Comparison of ENCODE assay signal across 8 cellular contexts in genomic region chr14:23319746-23320583, GRCh38. TPM values are rescaled to one million over a fixed set of nuclear protein-coding genes. Genes with fewer than 3 reads are reported as not detected.
DNase-seq lines count a peak whose midpoint lies in the region; ATAC-seq, FAIRE-seq and TF ChIP-seq lines count a peak whose summit lies in the region.

No MANE protein-coding gene starts in this region.

- BruUV-seq in K562 (replicated peaks; lab: Mats Ljungman, UMichigan), result no TSS peak

- no peaks in the 10 kb centered on the region for H3K27me3 ChIP-seq in heart left ventricle
- no peaks in the 10 kb centered on the region for H3K27me3 ChIP-seq in K562 (ENCODE audit: control insufficient read depth in 2 of 2, insufficient read depth in 2 of 2, low read length in 2 of 2)
- no peaks in the 10 kb centered on the region for H3K27me3 ChIP-seq in mesendoderm (ENCODE audit: insufficient read depth, low read length, poor library complexity)

- TF ChIP-seq POLR2A in heart left ventricle (IDR thresholded peaks at IDR 0.05) (no peak), K562 (conservative IDR thresholded peaks at IDR 0.05) (no peak)

- H3K56ac ChIP-seq in mesendoderm (ENCODE audit: low read length), result peak overlapping the region; percentile 71

- H3K9ac ChIP-seq in K562 (ENCODE audit: insufficient read depth in 1 of 2, low read depth in 2 of 2, low read length in 2 of 2) (peak overlapping the region; percentile 80 to 88; a peak in 3 of 4 replicates), mesendoderm (ENCODE audit: low read length) (peak overlapping the region; percentile 53)

- POLR2A ChIA-PET in K562 (lab: Yijun Ruan, JAX), result interaction anchor here (0.6 to 3.9 kb wide), 11 partner anchors 9 to 224 kb away, joined by 3 to 30 read pairs (median 5); partner anchors contain the start of genes BCL2L2, C14orf119 and PPP1R3E

- H2AFZ ChIP-seq in K562 (ENCODE audit: low read depth, low read length), result peak overlapping the region; percentile 95

- in situ Hi-C loops in K562 (cut with MboI), result no loop called here

- TF ChIP-seq EP300 in K562 (IDR thresholded peaks at IDR 0.05; ENCODE audit: low read length), result no peak

- no peak overlapping the region for H4K8ac ChIP-seq in mesendoderm (ENCODE audit: low read depth, low read length)

- peak overlapping the region; percentile 44 for H3K4ac ChIP-seq in mesendoderm (ENCODE audit: low read depth, low read length)

- H2BK15ac ChIP-seq in mesendoderm (replicated peaks; ENCODE audit: low read depth), result no peak overlapping the region

- 91 to 96% (median 92%) methylated on average over 17 of the region's 17 CpGs for WGBS in heart left ventricle, 4 donors
- 78% methylated on average over 17 of the region's 17 CpGs for WGBS in K562 (ENCODE audit: insufficient coverage, low coverage, missing lambda C conversion rate)
- WGBS in mesendoderm (ENCODE audit: extremely low coverage, insufficient coverage, low lambda C conversion rate), result no CpG with 5 or more reads among the region's 17 CpGs
- WGBS in urinary bladder, result 83% methylated on average over 17 of the region's 17 CpGs

- no peak overlapping the region for H2BK5ac ChIP-seq in mesendoderm (ENCODE audit: low read length)

- peak overlapping the region; percentile 4 to 91 (median 48) for H3K4me3 ChIP-seq in heart left ventricle
- peak overlapping the region; percentile 90 for H3K4me3 ChIP-seq in K562
- no peak overlapping the region for H3K4me3 ChIP-seq in mesendoderm (ENCODE audit: low read length)
- no peak overlapping the region for H3K4me3 ChIP-seq in urinary bladder (ENCODE audit: low read depth, low read length)

- TF ChIP-seq RAD21 in K562 (CRISPR knock-in tag; conservative IDR thresholded peaks at IDR 0.05 in 1 of 2, IDR thresholded peaks at IDR 0.05 in 1 of 2), result no peak

- TF ChIP-seq CTCF in heart left ventricle (IDR thresholded peaks at IDR 0.05) (no peak), K562 (IDR thresholded peaks at IDR 0.05 in 2 of 3, conservative IDR thresholded peaks at IDR 0.05 in 1 of 3; ENCODE audit: insufficient read depth in 2 of 3, low read depth in 1 of 3, low read length in 3 of 3) (no peak)

- no peak overlapping the region for H2BK120ac ChIP-seq in mesendoderm (ENCODE audit: low read depth, low read length)

- peaks cover 4 to 26% (median 15%) of the 10 kb centered on the region in 12 donors for H3K4me1 ChIP-seq in heart left ventricle
- H3K4me1 ChIP-seq in K562 (replicated peaks in 1 of 2; ENCODE audit: control insufficient read depth in 2 of 2, insufficient read depth in 2 of 2, low read length in 2 of 2), result peaks cover 11 to 17% of the 10 kb centered on the region in 2 experiments; a peak in 4 of 5 replicates
- peaks cover 5% of the 10 kb centered on the region for H3K4me1 ChIP-seq in mesendoderm (ENCODE audit: control insufficient read depth, low read depth, low read length)
- no peaks in the 10 kb centered on the region for H3K4me1 ChIP-seq in urinary bladder (ENCODE audit: insufficient read depth)

- H2AK5ac ChIP-seq in mesendoderm (ENCODE audit: low read length), result peak overlapping the region; percentile 92

- H3K36me3 ChIP-seq in heart left ventricle, result peaks cover 0 to 35% (median 24%) of the 10 kb centered on the region in 9 donors
- H3K36me3 ChIP-seq in K562 (ENCODE audit: control insufficient read depth, insufficient read depth, low read length), result peaks cover 49% of the 10 kb centered on the region; the same call in 2 of the 3 replicates
- peaks cover 3% of the 10 kb centered on the region for H3K36me3 ChIP-seq in mesendoderm (ENCODE audit: control insufficient read depth, insufficient read depth, low read length)
- H3K36me3 ChIP-seq in urinary bladder (ENCODE audit: insufficient read depth), result peaks cover 10% of the 10 kb centered on the region

- no peaks in the 10 kb centered on the region for H3K9me3 ChIP-seq in heart left ventricle
- H3K9me3 ChIP-seq in K562 (replicated peaks; ENCODE audit: control insufficient read depth, insufficient read depth, low read depth, low read length), result no peaks in the 10 kb centered on the region

- CTCF ChIA-PET in K562 (lab: Yijun Ruan, JAX; ENCODE audit: low intra/inter-chr PET ratio), result interaction anchor here (0.6 kb wide), 1 partner anchor 200 kb away, joined by 3 read pairs; no protein-coding TSS in a partner anchor

- H3K4me2 ChIP-seq in K562 (ENCODE audit: insufficient read depth, low read length), result peak overlapping the region; percentile 99
- H3K4me2 ChIP-seq in mesendoderm (ENCODE audit: low read length), result peak overlapping the region; percentile 12

- peaks cover 34% of the 10 kb centered on the region for H3K79me2 ChIP-seq in K562 (ENCODE audit: control insufficient read depth, insufficient read depth, low read length)
- peaks cover 18% of the 10 kb centered on the region for H3K79me2 ChIP-seq in mesendoderm (ENCODE audit: control insufficient read depth, insufficient read depth, low read length)

- peaks cover 7% of the 10 kb centered on the region for H3K79me1 ChIP-seq in mesendoderm (ENCODE audit: low read length)

- no peak for ATAC-seq in heart left ventricle
- ATAC-seq in K562, result no peak
- ATAC-seq in GM18861 (IDR thresholded peaks at IDR 0.05; ENCODE audit: unreplicated experiment), result no peak

- H3K18ac ChIP-seq in mesendoderm (ENCODE audit: low read length), result no peak overlapping the region

- H4K5ac ChIP-seq in mesendoderm (ENCODE audit: low read length), result peak overlapping the region; percentile 96

- intact Hi-C loops in heart left ventricle (cut with DNase I), result loop anchor here in 8 of 10 donors (2.0 to 10.0 kb wide), 5 partner anchors 13 to 245 kb away; partner anchors contain the start of genes AP1G2 (in 5 of the 8), NGDN (in 2 of the 8), BCL2L2 (in 1 of the 8) and THTPA (in 1 of the 8)
- intact Hi-C loops in cardiac septum (cut with DNase I), result loop anchor here (2.0 kb wide), 2 partner anchors 13 to 149 kb away; partner anchors contain the start of genes BCL2L2 and NGDN
- intact Hi-C loops in K562 (cut with micrococcal nuclease), result loop anchor here (2.0 to 10.0 kb wide), 3 partner anchors 13 to 235 kb away; partner anchors contain the start of genes BCL2L2, THTPA and ZFHX2

- no peaks in the 10 kb centered on the region; the same call in 1 of the 2 replicates for H4K20me1 ChIP-seq in K562 (replicated peaks; ENCODE audit: control insufficient read depth, insufficient read depth, low read length)

- DNase-seq in heart left ventricle (no peak), cardiac septum (ENCODE audit: low spot score) (no peak), K562 (ENCODE audit: extremely low read depth in 1 of 4, low spot score in 3 of 4) (no peak), mesendoderm (no peak), NCI-H2081 (lab: John Stamatoyannopoulos, UW) (no peak), frontal cortex (ENCODE audit: low spot score in 2 of 2) (no peak)

- no peaks in the 10 kb centered on the region for H3K9me1 ChIP-seq in K562 (ENCODE audit: control insufficient read depth, insufficient read depth, low read length)

- H3K27ac ChIP-seq in heart left ventricle (peak overlapping the region; percentile 69 to 97 (median 91)), K562 (ENCODE audit: extremely low read depth, low read depth, low read length) (peak overlapping the region; percentile 97), mesendoderm (ENCODE audit: low read depth, low read length) (peak overlapping the region; percentile 68), urinary bladder (ENCODE audit: low read depth) (peak overlapping the region; percentile 79)

- H3K23ac ChIP-seq in mesendoderm (ENCODE audit: low read length), result no peak overlapping the region

- FAIRE-seq in K562 (lab: Jason Lieb, UNC), result no peak
- no peak for FAIRE-seq in frontal cortex (lab: Jason Lieb, UNC)

RNA-seq across cellular contexts. Expression of gene PABPN1, which starts 1.3 kb away (rescaled TPM):
- total RNA-seq in heart left ventricle, result 10 to 100 TPM; 23.7 to 85.1 (median 62.5) TPM
- polyA plus RNA-seq in heart left ventricle, result 100 to 1,000 TPM in 1 of 2 donors, 10 to 100 TPM in 1; 48.6 to 102 TPM
- total RNA-seq in cardiac septum, result 82.9 TPM
- total RNA-seq in K562 (2011; cell fraction: chromatin; rRNA removed; ENCODE audit: low replicate concordance), result 516 and 682 TPM in 2 replicates
- total RNA-seq in K562 (2011; cell fraction: nucleolus; rRNA removed), result 349 and 369 TPM in 2 replicates
- total RNA-seq in K562 (2011; cell fraction: nucleoplasm; rRNA removed), result 339 and 341 TPM in 2 replicates
- 84.5 and 139 TPM in 2 replicates for total RNA-seq in K562 (2014; rRNA removed)
- total RNA-seq in K562 (2014; rRNA removed; fragmentation: Illumina TruSeq; extraction: Trizol), result 81.6 and 93.2 TPM in 2 replicates
- total RNA-seq in K562 (2015; rRNA removed; fragmentation: Illumina TruSeq; extraction: Trizol), result 175 and 178 TPM in 2 replicates
- total RNA-seq in K562 (2021), result 192 and 215 TPM in 2 replicates
- 388 and 435 TPM in 2 replicates for polyA plus RNA-seq in K562 (2011; rRNA removed)
- 216 and 274 TPM in 2 replicates for polyA plus RNA-seq in K562 (2011; cell fraction: cytosol; rRNA removed)
- polyA plus RNA-seq in K562 (2011; cell fraction: nucleus; rRNA removed), result 975 and 1,426 TPM in 2 replicates
- 169 and 185 TPM in 2 replicates for polyA plus RNA-seq in K562 (2012)
- 226 and 292 TPM in 2 replicates for polyA plus RNA-seq in K562 (2014; fragmentation: Illumina TruSeq; extraction: Trizol)
- polyA plus RNA-seq in K562 (2014; fragmentation: Nextera tagmentation; extraction: Ambion mirVana), result 10 to 100 TPM; 32.6 to 34.4 TPM
- 194 and 243 TPM in 2 replicates for polyA plus RNA-seq in K562 (2014; rRNA removed)
- 142 and 145 TPM in 2 replicates for polyA minus RNA-seq in K562 (2011; rRNA and poly(A)+ RNA removed)
- 47.2 and 52.1 TPM in 2 replicates for polyA minus RNA-seq in K562 (2011; cell fraction: cytosol; rRNA and poly(A)+ RNA removed)
- 62.1 and 99.2 TPM in 2 replicates for polyA minus RNA-seq in K562 (2011; cell fraction: nucleus; rRNA and poly(A)+ RNA removed)
- 246 TPM for polyA plus RNA-seq in mesendoderm (2013, experiment 1 of 2)
- 254 TPM for polyA plus RNA-seq in mesendoderm (2013, experiment 2 of 2)
- total RNA-seq in urinary bladder, result 52.0 TPM
- polyA plus RNA-seq in urinary bladder, result 84.0 TPM
- 70.1 TPM for total RNA-seq in frontal cortex

RNA-seq across cellular contexts. Expression of gene BCL2L2, which starts 13.3 kb away (rescaled TPM):
- total RNA-seq in heart left ventricle (10 to 100 TPM; 30.0 to 40.3 (median 36.7) TPM), cardiac septum (48.2 TPM), K562 (2014; rRNA removed) (15.3 and 17.8 TPM in 2 replicates), K562 (2014; rRNA removed; fragmentation: Illumina TruSeq; extraction: Trizol) (13.4 and 14.8 TPM in 2 replicates), K562 (2015; rRNA removed; fragmentation: Illumina TruSeq; extraction: Trizol) (12.2 and 12.8 TPM in 2 replicates), K562 (2021) (13.0 and 18.7 TPM in 2 replicates), urinary bladder (19.2 TPM), frontal cortex (10.6 TPM)
- polyA plus RNA-seq in heart left ventricle (10 to 100 TPM; 16.6 to 52.9 TPM), K562 (2011; rRNA removed) (21.0 TPM in 2 replicates), K562 (2014; fragmentation: Illumina TruSeq; extraction: Trizol) (14.7 and 17.2 TPM in 2 replicates), K562 (2014; fragmentation: Nextera tagmentation; extraction: Ambion mirVana) (1 to 10 TPM; 2.6 to 3.2 TPM), K562 (2014; rRNA removed) (31.1 and 32.5 TPM in 2 replicates), urinary bladder (118 TPM)
- total RNA-seq in K562 (2011; cell fraction: chromatin; rRNA removed; ENCODE audit: low replicate concordance), result 36.5 and 38.0 TPM in 2 replicates
- total RNA-seq in K562 (2011; cell fraction: nucleolus; rRNA removed), result 23.0 and 25.2 TPM in 2 replicates
- total RNA-seq in K562 (2011; cell fraction: nucleoplasm; rRNA removed), result 51.9 and 92.5 TPM in 2 replicates
- polyA plus RNA-seq in K562 (2011; cell fraction: cytosol; rRNA removed), result 11.9 and 21.1 TPM in 2 replicates
- 30.9 and 38.7 TPM in 2 replicates for polyA plus RNA-seq in K562 (2011; cell fraction: nucleus; rRNA removed)
- 17.8 and 30.3 TPM in 2 replicates for polyA plus RNA-seq in K562 (2012)
- 15.0 and 16.7 TPM in 2 replicates for polyA minus RNA-seq in K562 (2011; rRNA and poly(A)+ RNA removed)
- 4.6 and 6.2 TPM in 2 replicates for polyA minus RNA-seq in K562 (2011; cell fraction: cytosol; rRNA and poly(A)+ RNA removed)
- polyA minus RNA-seq in K562 (2011; cell fraction: nucleus; rRNA and poly(A)+ RNA removed), result 12.1 and 17.8 TPM in 2 replicates
- 6.5 TPM for polyA plus RNA-seq in mesendoderm (2013, experiment 1 of 2)
- polyA plus RNA-seq in mesendoderm (2013, experiment 2 of 2), result 6.5 TPM

RNA-seq across cellular contexts. Expression of gene PPP1R3E, which starts 17.3 kb away (rescaled TPM):
- 10 to 100 TPM in 2 of 9 donors, 1 to 10 TPM in 7; 2.9 to 11.4 (median 5.6) TPM for total RNA-seq in heart left ventricle
- 10 to 100 TPM in 1 of 2 donors, 1 to 10 TPM in 1; 2.1 to 10.1 TPM for polyA plus RNA-seq in heart left ventricle
- total RNA-seq in cardiac septum, result 6.2 TPM
- total RNA-seq in K562 (2011; cell fraction: chromatin; rRNA removed; ENCODE audit: low replicate concordance), result 49.7 and 58.2 TPM in 2 replicates
- 37.2 and 38.4 TPM in 2 replicates for total RNA-seq in K562 (2011; cell fraction: nucleolus; rRNA removed)
- total RNA-seq in K562 (2011; cell fraction: nucleoplasm; rRNA removed), result 66.3 and 102 TPM in 2 replicates
- 2.8 and 3.2 TPM in 2 replicates for total RNA-seq in K562 (2014; rRNA removed)
- total RNA-seq in K562 (2014; rRNA removed; fragmentation: Illumina TruSeq; extraction: Trizol), result 7.1 and 8.4 TPM in 2 replicates
- 7.2 and 8.5 TPM in 2 replicates for total RNA-seq in K562 (2015; rRNA removed; fragmentation: Illumina TruSeq; extraction: Trizol)
- 7.3 and 7.6 TPM in 2 replicates for total RNA-seq in K562 (2021)
- 18.4 and 26.2 TPM in 2 replicates for polyA plus RNA-seq in K562 (2011; rRNA removed)
- 8.7 and 19.6 TPM in 2 replicates for polyA plus RNA-seq in K562 (2011; cell fraction: cytosol; rRNA removed)
- polyA plus RNA-seq in K562 (2011; cell fraction: nucleus; rRNA removed), result 94.0 and 103 TPM in 2 replicates
- 11.7 and 31.6 TPM in 2 replicates for polyA plus RNA-seq in K562 (2012)
- 11.5 and 13.4 TPM in 2 replicates for polyA plus RNA-seq in K562 (2014; fragmentation: Illumina TruSeq; extraction: Trizol)
- polyA plus RNA-seq in K562 (2014; fragmentation: Nextera tagmentation; extraction: Ambion mirVana), result 1 to 10 TPM; 3.4 to 3.9 TPM
- polyA plus RNA-seq in K562 (2014; rRNA removed), result 12.9 and 18.5 TPM in 2 replicates
- polyA minus RNA-seq in K562 (2011; rRNA and poly(A)+ RNA removed), result 10.7 and 11.8 TPM in 2 replicates
- polyA minus RNA-seq in K562 (2011; cell fraction: cytosol; rRNA and poly(A)+ RNA removed), result 2.5 and 4.6 TPM in 2 replicates
- 12.1 and 20.7 TPM in 2 replicates for polyA minus RNA-seq in K562 (2011; cell fraction: nucleus; rRNA and poly(A)+ RNA removed)
- polyA plus RNA-seq in mesendoderm (2013, experiment 1 of 2), result 1.8 TPM
- 1.8 TPM for polyA plus RNA-seq in mesendoderm (2013, experiment 2 of 2)
- 8.6 TPM for total RNA-seq in urinary bladder
- 9.8 TPM for polyA plus RNA-seq in urinary bladder
- 4.5 TPM for total RNA-seq in frontal cortex

RNA-seq across cellular contexts. Expression of gene SLC22A17, which starts 32.7 kb away (rescaled TPM):
- 10 to 100 TPM in 4 of 9 donors, 1 to 10 TPM in 5; 8.5 to 14.9 (median 9.9) TPM for total RNA-seq in heart left ventricle
- 1 to 10 TPM; 7.2 to 9.7 TPM for polyA plus RNA-seq in heart left ventricle
- 10.6 TPM for total RNA-seq in cardiac septum
- total RNA-seq in K562 (2011; cell fraction: chromatin; rRNA removed; ENCODE audit: low replicate concordance), result 0.48 and 1.3 TPM in 2 replicates
- 0.50 and 1.1 TPM in 2 replicates for total RNA-seq in K562 (2011; cell fraction: nucleolus; rRNA removed)
- total RNA-seq in K562 (2011; cell fraction: nucleoplasm; rRNA removed), result 0.37 and 0.53 TPM in 2 replicates
- total RNA-seq in K562 (2014; rRNA removed), result 0.09 and 0.12 TPM in 2 replicates
- total RNA-seq in K562 (2014; rRNA removed; fragmentation: Illumina TruSeq; extraction: Trizol), result not detected in 2 replicates
- total RNA-seq in K562 (2015; rRNA removed; fragmentation: Illumina TruSeq; extraction: Trizol), result not detected in 2 replicates
- 0.18 TPM in 1 of 2 replicates, not detected in the other for total RNA-seq in K562 (2021)
- 0.19 TPM in 1 of 2 replicates, not detected in the other for polyA plus RNA-seq in K562 (2011; rRNA removed)
- polyA plus RNA-seq in K562 (2011; cell fraction: cytosol; rRNA removed), result 0.24 TPM in 1 of 2 replicates, not detected in the other
- polyA plus RNA-seq in K562 (2011; cell fraction: nucleus; rRNA removed), result 0.72 and 1.4 TPM in 2 replicates
- 0.14 and 0.36 TPM in 2 replicates for polyA plus RNA-seq in K562 (2012)
- 0.06 and 0.07 TPM in 2 replicates for polyA plus RNA-seq in K562 (2014; fragmentation: Illumina TruSeq; extraction: Trizol)
- not detected for polyA plus RNA-seq in K562 (2014; fragmentation: Nextera tagmentation; extraction: Ambion mirVana)
- 0.04 TPM in 1 of 2 replicates, not detected in the other for polyA plus RNA-seq in K562 (2014; rRNA removed)
- polyA minus RNA-seq in K562 (2011; rRNA and poly(A)+ RNA removed), result not detected in 2 replicates
- not detected in 2 replicates for polyA minus RNA-seq in K562 (2011; cell fraction: cytosol; rRNA and poly(A)+ RNA removed)
- polyA minus RNA-seq in K562 (2011; cell fraction: nucleus; rRNA and poly(A)+ RNA removed), result not detected in 2 replicates
- polyA plus RNA-seq in mesendoderm (2013, experiment 1 of 2), result 15.4 TPM
- polyA plus RNA-seq in mesendoderm (2013, experiment 2 of 2), result 16.7 TPM
- total RNA-seq in urinary bladder, result 30.5 TPM
- polyA plus RNA-seq in urinary bladder, result 40.8 TPM
- 154 TPM for total RNA-seq in frontal cortex

RNA-seq across cellular contexts. Expression of gene HOMEZ, which starts 34.0 kb away (rescaled TPM):
- total RNA-seq in heart left ventricle (10 to 100 TPM in 5 of 9 donors, 1 to 10 TPM in 4; 7.7 to 13.0 (median 10.0) TPM), cardiac septum (9.0 TPM), K562 (2014; rRNA removed) (14.4 and 15.1 TPM in 2 replicates), K562 (2014; rRNA removed; fragmentation: Illumina TruSeq; extraction: Trizol) (15.1 and 16.5 TPM in 2 replicates), K562 (2015; rRNA removed; fragmentation: Illumina TruSeq; extraction: Trizol) (17.8 and 18.2 TPM in 2 replicates), K562 (2021) (20.6 and 23.1 TPM in 2 replicates), urinary bladder (7.9 TPM), frontal cortex (2.0 TPM)
- polyA plus RNA-seq in heart left ventricle (1 to 10 TPM; 6.2 to 9.2 TPM), K562 (2011; rRNA removed) (30.2 and 32.0 TPM in 2 replicates), K562 (2014; fragmentation: Illumina TruSeq; extraction: Trizol) (26.9 and 29.0 TPM in 2 replicates), K562 (2014; fragmentation: Nextera tagmentation; extraction: Ambion mirVana) (1 to 10 TPM; 3.0 to 5.3 TPM), K562 (2014; rRNA removed) (16.9 and 20.0 TPM in 2 replicates), urinary bladder (12.4 TPM)
- total RNA-seq in K562 (2011; cell fraction: chromatin; rRNA removed; ENCODE audit: low replicate concordance), result 17.6 and 26.7 TPM in 2 replicates
- total RNA-seq in K562 (2011; cell fraction: nucleolus; rRNA removed), result 25.9 and 26.3 TPM in 2 replicates
- 21.2 and 22.2 TPM in 2 replicates for total RNA-seq in K562 (2011; cell fraction: nucleoplasm; rRNA removed)
- polyA plus RNA-seq in K562 (2011; cell fraction: cytosol; rRNA removed), result 37.2 and 43.0 TPM in 2 replicates
- 20.4 and 31.3 TPM in 2 replicates for polyA plus RNA-seq in K562 (2011; cell fraction: nucleus; rRNA removed)
- polyA plus RNA-seq in K562 (2012), result 15.7 and 20.4 TPM in 2 replicates
- 30.3 and 37.7 TPM in 2 replicates for polyA minus RNA-seq in K562 (2011; rRNA and poly(A)+ RNA removed)
- 13.6 and 22.8 TPM in 2 replicates for polyA minus RNA-seq in K562 (2011; cell fraction: cytosol; rRNA and poly(A)+ RNA removed)
- polyA minus RNA-seq in K562 (2011; cell fraction: nucleus; rRNA and poly(A)+ RNA removed), result 8.5 and 15.3 TPM in 2 replicates
- 8.8 TPM for polyA plus RNA-seq in mesendoderm (2013, experiment 1 of 2)
- 8.4 TPM for polyA plus RNA-seq in mesendoderm (2013, experiment 2 of 2)

Comparison
In these comparisons a context has a peak if more than half of its experiments do, and no peak if none do; other contexts are left out.
1. H3K4me3 ChIP-seq: peak in heart left ventricle (12 of 12) and K562 (single experiment); none in mesendoderm (single experiment) and urinary bladder (single experiment).
2. Peak in every context shown above with its lines, with median percentiles within 50 percentile points of each other: H3K27ac ChIP-seq.